ENCODE assay signal across 1 cellular context in genomic region chr16:50611995-50612848, GRCh38.
A peak's percentile ranks its signal among the peaks of the same experiment; 100 is the strongest.
TF ChIP-seq lines count a peak whose summit lies in the region.

No MANE protein-coding gene starts in this region.

TF ChIP-seq in HEK293, 187 proteins besides CTCF, POLR2A, EP300 and RAD21 (continued from another document):
- TF ChIP-seq ZNF16 (tag by site-specific recombination; IDR thresholded peaks at IDR 0.05; ENCODE audit: low read depth) (peak; percentile 43; the same call in 1 of the 2 replicates), ZFP41 (tag by site-specific recombination; IDR thresholded peaks at IDR 0.05; ENCODE audit: borderline replicate concordance) (no peak), ZBTB8A (tag by site-specific recombination; IDR thresholded peaks at IDR 0.05) (no peak), ZNF76 (tag by site-specific recombination; IDR thresholded peaks at IDR 0.05; ENCODE audit: borderline replicate concordance, low read depth) (no peak)
